Comparison of ENCODE assay signal across 8 cellular contexts in genomic region chr10:72087392-72087968, GRCh38. TPM values are rescaled to one million over a fixed set of nuclear protein-coding genes. Genes with fewer than 3 reads are reported as not detected.
DNase-seq lines count a peak whose midpoint lies in the region; ATAC-seq and TF ChIP-seq lines count a peak whose summit lies in the region.

No MANE protein-coding gene starts in this region.

- H3K4me1 ChIP-seq in left ventricle myocardium inferior = peaks cover 42% of the 10 kb centered on the region

- peaks cover 23% of the 10 kb centered on the region for H3K36me3 Mint-ChIP-seq in activated T-helper 1 cell treated with anti-CD3 and anti-CD28 coated beads, Interleukin-12 subunit alpha, Interleukin-12 subunit beta, Interleukin-2, Interleukin-4 antibody, amounts not matched to agents 30 ng/mL and 10 ng/mL and 1 ng/mL, durations not matched to agents 14 hours and 24 hours and 36 hours (ENCODE audit: low read depth)

- H3K4me3 ChIP-seq in left ventricle myocardium inferior (peak overlapping the region; percentile 71), skin epidermis (peak overlapping the region; percentile 22 to 49 (median 39))

- H3K4me3 Mint-ChIP-seq in activated T-helper 1 cell treated with anti-CD3 and anti-CD28 coated beads, Interleukin-12 subunit alpha, Interleukin-12 subunit beta, Interleukin-2, Interleukin-4 antibody, amounts not matched to agents 30 ng/mL and 10 ng/mL and 1 ng/mL, durations not matched to agents 14 hours and 24 hours and 36 hours = peak overlapping the region; percentile 82

- no peaks in the 10 kb centered on the region for H3K36me3 ChIP-seq in left ventricle myocardium inferior

- TF ChIP-seq POLR2A in erythroblast (IDR thresholded peaks at IDR 0.05; ENCODE audit: low read length) = no peak

- DNase-seq in GM20000 (ENCODE audit: low spot score) = peak; percentile 65
- DNase-seq in activated T-helper 1 cell treated with anti-CD3 and anti-CD28 coated beads, Interleukin-12 subunit alpha, Interleukin-12 subunit beta, Interleukin-2, Interleukin-4 antibody, amounts not matched to agents 30 ng/mL and 10 ng/mL and 1 ng/mL, durations not matched to agents 14 hours and 24 hours and 36 hours (ENCODE audit: low spot score) = no peak
- DNase-seq in left ventricle myocardium inferior = no peak
- DNase-seq in superior temporal gyrus (ENCODE audit: extremely low spot score) = no peak
- DNase-seq in erythroblast (lab: John Stamatoyannopoulos, UW) = no peak
- DNase-seq in glomerular visceral epithelial cell (ENCODE audit: extremely low spot score) = no peak

- TF ChIP-seq CTCF in GM20000 (IDR thresholded peaks at IDR 0.05; ENCODE audit: extremely low read depth, missing control alignments) = no peak
- no peak for TF ChIP-seq CTCF in left ventricle myocardium inferior (IDR thresholded peaks at IDR 0.05; ENCODE audit: borderline replicate concordance)

- H3K27me3 Mint-ChIP-seq in activated T-helper 1 cell treated with anti-CD3 and anti-CD28 coated beads, Interleukin-12 subunit alpha, Interleukin-12 subunit beta, Interleukin-2, Interleukin-4 antibody, amounts not matched to agents 30 ng/mL and 10 ng/mL and 1 ng/mL, durations not matched to agents 14 hours and 24 hours and 36 hours (ENCODE audit: insufficient read depth) = no peaks in the 10 kb centered on the region

- intact Hi-C loops in activated T-helper 1 cell treated with anti-CD3 and anti-CD28 coated beads, Interleukin-12 subunit alpha, Interleukin-12 subunit beta, Interleukin-2, Interleukin-4 antibody, amounts not matched to agents 30 ng/mL and 10 ng/mL and 1 ng/mL, durations not matched to agents 14 hours and 24 hours and 36 hours (cut with micrococcal nuclease) = loop anchor here (5.0 to 10.0 kb wide), 5 partner anchors 35 to 1077 kb away; partner anchors contain the start of genes DDIT4, ECD, FAM149B1 and VSIR
- intact Hi-C loops in left ventricle myocardium inferior (cut with micrococcal nuclease) = no loop called here

- peak overlapping the region; percentile 95 for H3K27ac Mint-ChIP-seq in activated T-helper 1 cell treated with anti-CD3 and anti-CD28 coated beads, Interleukin-12 subunit alpha, Interleukin-12 subunit beta, Interleukin-2, Interleukin-4 antibody, amounts not matched to agents 30 ng/mL and 10 ng/mL and 1 ng/mL, durations not matched to agents 14 hours and 24 hours and 36 hours

- peak overlapping the region; percentile 89 for H3K27ac ChIP-seq in left ventricle myocardium inferior (replicated peaks)
- H3K27ac ChIP-seq in skin epidermis = peak overlapping the region in 19 of 21 experiments; percentile 18 to 95 (median 67)

- no peaks in the 10 kb centered on the region for H3K9me3 ChIP-seq in left ventricle myocardium inferior (replicated peaks)

- H3K9me3 Mint-ChIP-seq in activated T-helper 1 cell treated with anti-CD3 and anti-CD28 coated beads, Interleukin-12 subunit alpha, Interleukin-12 subunit beta, Interleukin-2, Interleukin-4 antibody, amounts not matched to agents 30 ng/mL and 10 ng/mL and 1 ng/mL, durations not matched to agents 14 hours and 24 hours and 36 hours = no peaks in the 10 kb centered on the region

- H3K27me3 ChIP-seq in left ventricle myocardium inferior (ENCODE audit: low read depth) = peaks cover 19% of the 10 kb centered on the region

- no peak for ATAC-seq in HG03457 (IDR thresholded peaks at IDR 0.05; ENCODE audit: unreplicated experiment)

- peaks cover 66% of the 10 kb centered on the region for H3K4me1 Mint-ChIP-seq in activated T-helper 1 cell treated with anti-CD3 and anti-CD28 coated beads, Interleukin-12 subunit alpha, Interleukin-12 subunit beta, Interleukin-2, Interleukin-4 antibody, amounts not matched to agents 30 ng/mL and 10 ng/mL and 1 ng/mL, durations not matched to agents 14 hours and 24 hours and 36 hours (ENCODE audit: low read depth)

RNA-seq across cellular contexts. Expression of gene SPOCK2, which starts 0.9 kb away (rescaled TPM):
- 139 and 142 TPM in 2 replicates for total RNA-seq in activated T-helper 1 cell treated with anti-CD3 and anti-CD28 coated beads, Interleukin-12 subunit alpha, Interleukin-12 subunit beta, Interleukin-2, Interleukin-4 antibody, amounts not matched to agents 30 ng/mL and 10 ng/mL and 1 ng/mL, durations not matched to agents 14 hours and 24 hours and 36 hours
- 8.6 TPM for total RNA-seq in left ventricle myocardium inferior

Comparison
In these comparisons a context has a peak if more than half of its experiments do, and no peak if none do; other contexts are left out.
1. RNA of gene SPOCK2, which starts 0.9 kb away (total RNA-seq): 139 to 142 TPM in activated T-helper 1 cell treated with anti-CD3 and anti-CD28 coated beads, Interleukin-12 subunit alpha, Interleukin-12 subunit beta, Interleukin-2, Interleukin-4 antibody, amounts not matched to agents 30 ng/mL and 10 ng/mL and 1 ng/mL, durations not matched to agents 14 hours and 24 hours and 36 hours; 8.6 TPM in left ventricle myocardium inferior (single experiment); every median in the first group is over 10 times any median in the second.